ENCODE assay signal across 24 cellular contexts in the genomic region with DNA sequence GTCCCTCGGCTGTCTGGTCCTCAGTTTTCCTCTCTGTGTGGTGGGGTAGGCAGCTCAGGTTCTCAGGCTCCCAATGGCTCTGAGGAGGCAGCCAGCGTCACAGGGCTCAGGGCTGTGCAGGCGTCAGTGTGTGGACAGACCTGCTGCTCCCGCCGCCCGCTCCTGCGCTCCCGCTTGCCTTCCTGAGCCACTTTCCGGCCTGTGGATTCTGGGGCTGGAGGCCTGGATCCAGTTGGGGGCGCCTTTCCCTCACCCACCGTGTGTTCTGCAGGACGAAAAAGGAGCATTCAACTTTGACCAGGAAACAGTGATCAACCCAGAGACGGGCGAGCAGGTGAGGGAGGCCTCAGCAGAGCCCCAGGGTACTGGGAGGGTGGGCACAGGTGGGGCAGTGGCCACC. TPM values are rescaled to one million over a fixed set of nuclear protein-coding genes. Genes with fewer than 3 reads are reported as not detected.
A peak's percentile ranks its signal among the peaks of the same experiment; 100 is the strongest.
DNase-seq lines count a peak whose midpoint lies in the region; ATAC-seq, FAIRE-seq and TF ChIP-seq lines count a peak whose summit lies in the region.
"Had no signal": no experiment of that assay in that cellular context is flagged by ENCODE, and none has a peak within 500 bp of the region (broad histone marks: within the 10 kb centered on the region; RNA-seq: fewer than 3 reads in every experiment).

No MANE protein-coding gene starts in this region.

- H2AFZ ChIP-seq in H1 (ENCODE audit: low read length), result no peak overlapping the region
- H2AFZ ChIP-seq in neural progenitor cell (replicated peaks), result no peak overlapping the region

- H2BK5ac ChIP-seq in H1 (ENCODE audit: low read depth, low read length), result no peak overlapping the region

- WGBS in H1 (ENCODE audit: extremely low coverage in 1 of 2, insufficient coverage in 1 of 2, insufficient read length in 1 of 2, insufficient replicate concordance in 2 of 2, low coverage in 1 of 2, low lambda C conversion rate in 2 of 2, missing lambda C conversion rate in 1 of 2), 2 experiments, result 89% methylated on average over 13 of the region's 14 CpGs; no CpG with 5 or more reads in 1 of the 2 experiments

- peaks cover 0 to 12% (median 5%) of the 10 kb centered on the region in 4 experiments; a peak in 4 of 7 replicates for H3K4me1 ChIP-seq in H1 (replicated peaks in 1 of 4; ENCODE audit: control insufficient read depth in 3 of 4, insufficient read depth in 4 of 4, low read length in 3 of 4)
- no peaks in the 10 kb centered on the region for H3K4me1 ChIP-seq in neural progenitor cell

- no peaks in the 10 kb centered on the region for H3K27me3 Mint-ChIP-seq in neural progenitor cell (ENCODE audit: insufficient read depth, low read depth)
- H3K27me3 Mint-ChIP-seq: CD4-positive, CD25-positive, alpha-beta regulatory T cell had no signal

- H3K23ac ChIP-seq in H1 (ENCODE audit: insufficient read length), result no peak overlapping the region

- H3K79me2 ChIP-seq in H1 (ENCODE audit: control insufficient read depth in 1 of 2, insufficient read depth in 2 of 2, low read length in 2 of 2) (no peaks in the 10 kb centered on the region), neural progenitor cell (ENCODE audit: low read depth) (no peaks in the 10 kb centered on the region)

- H4K5ac ChIP-seq in H1 (ENCODE audit: insufficient read length, low read depth, low read length), result no peak overlapping the region

- H3K56ac ChIP-seq in H1 (replicated peaks; ENCODE audit: insufficient read length, low read depth, low read length), result no peak overlapping the region

- peak; percentile 32 to 53 (median 46) for TF ChIP-seq CTCF in H1 (IDR thresholded peaks at IDR 0.05; ENCODE audit: control extremely low read depth in 1 of 3, insufficient read depth in 1 of 3, low read depth in 1 of 3, low read length in 3 of 3)
- peak; percentile 28 for TF ChIP-seq CTCF in neural progenitor cell (IDR thresholded peaks at IDR 0.05)

- H3K23me2 ChIP-seq in H1 (ENCODE audit: low read depth, low read length), result no peaks in the 10 kb centered on the region

- H3K9me3 Mint-ChIP-seq in neural progenitor cell, result no peaks in the 10 kb centered on the region
- H3K9me3 Mint-ChIP-seq: CD4-positive, CD25-positive, alpha-beta regulatory T cell had no signal

- H2BK20ac ChIP-seq in H1 (ENCODE audit: low read length), result no peak overlapping the region

- H3K27ac ChIP-seq in H1 (ENCODE audit: low read depth, low read length) (no peak overlapping the region), neural progenitor cell (no peak overlapping the region)
- H3K27ac ChIP-seq: SJCRH30 had no signal

- peaks cover 10% of the 10 kb centered on the region for H3K36me3 ChIP-seq in H7 (replicated peaks; ENCODE audit: control insufficient read depth, insufficient read depth, low read length)
- H3K36me3 ChIP-seq in H1 (ENCODE audit: control insufficient read depth in 2 of 4, insufficient read depth in 4 of 4, low read length in 3 of 4), result peaks cover 6 to 22% (median 11%) of the 10 kb centered on the region in 4 experiments
- no peaks in the 10 kb centered on the region for H3K36me3 ChIP-seq in neural progenitor cell
- H3K36me3 ChIP-seq: SJCRH30 had no signal

- no peak overlapping the region for H3K18ac ChIP-seq in H1 (ENCODE audit: extremely low read depth, low read length)

- H3K9me3 ChIP-seq in H1 (ENCODE audit: insufficient read depth in 2 of 2, low read depth in 1 of 2, low read length in 1 of 2) (no peaks in the 10 kb centered on the region), neural progenitor cell (ENCODE audit: low read depth) (no peaks in the 10 kb centered on the region)
- H3K9me3 ChIP-seq: SJCRH30 had no signal

- H4K91ac ChIP-seq in H1 (replicated peaks; ENCODE audit: insufficient read length, low read length), result no peak overlapping the region

- no peak for TF ChIP-seq EP300 in H1 (IDR thresholded peaks at IDR 0.05; ENCODE audit: borderline replicate concordance in 1 of 2, low read depth in 2 of 2, low read length in 2 of 2)

- intact Hi-C loops in left ventricle myocardium superior (cut with micrococcal nuclease), result no loop called here

- H3K27me3 ChIP-seq in H7 (ENCODE audit: control insufficient read depth, insufficient read depth, low read length) (no peaks in the 10 kb centered on the region), H1 (replicated peaks in 1 of 4; ENCODE audit: control insufficient read depth in 3 of 4, extremely low read depth in 1 of 4, insufficient read depth in 3 of 4, low read length in 3 of 4) (no peaks in the 10 kb centered on the region), neural progenitor cell (no peaks in the 10 kb centered on the region)
- H3K27me3 ChIP-seq: SJCRH30 had no signal

- no peak overlapping the region for H3K14ac ChIP-seq in H1 (ENCODE audit: insufficient read length)

- H3K9ac ChIP-seq in H1 (replicated peaks in 1 of 4; ENCODE audit: extremely low read depth in 1 of 4, low read depth in 3 of 4, low read length in 3 of 4) (no peak overlapping the region), neural progenitor cell (no peak overlapping the region)

- no peak for ATAC-seq in left ventricle myocardium superior

- no peak overlapping the region for H3K4me2 ChIP-seq in H1 (ENCODE audit: insufficient read depth in 1 of 2, low read depth in 2 of 2, low read length in 2 of 2)
- no peak overlapping the region for H3K4me2 ChIP-seq in neural progenitor cell

- FAIRE-seq in H1 (lab: Jason Lieb, UNC), result no peak
- FAIRE-seq: G401.6, GM12892, RCC 7860 had no signal

- no peak for TF ChIP-seq POLR2A in H1 (IDR thresholded peaks at IDR 0.05; ENCODE audit: control extremely low read depth in 1 of 2, low read depth in 2 of 2, low read length in 2 of 2)

- no peak overlapping the region for H3K4me3 Mint-ChIP-seq in neural progenitor cell
- H3K4me3 Mint-ChIP-seq: CD4-positive, CD25-positive, alpha-beta regulatory T cell had no signal

- peaks cover 3% of the 10 kb centered on the region for H3K36me3 Mint-ChIP-seq in neural progenitor cell

- H3K27ac Mint-ChIP-seq in neural progenitor cell, result no peak overlapping the region
- H3K27ac Mint-ChIP-seq: CD4-positive, CD25-positive, alpha-beta regulatory T cell had no signal

- H3F3A ChIP-seq in neural progenitor cell (ENCODE audit: low read depth), result no peaks in the 10 kb centered on the region

- H2AK5ac ChIP-seq in H1 (ENCODE audit: low read depth, low read length), result no peak overlapping the region

- POLR2A ChIA-PET in H1 (lab: Charles Lee; ENCODE audit: partially characterized antibody), result interaction anchor here (0.9 to 1.1 kb wide), 3 partner anchors 15 to 118 kb away, joined by 3 to 4 read pairs (median 4); a partner anchor contains a TSS

- DNase-seq in H7 (peak; percentile 83), HuH-7 (ENCODE audit: low spot score) (peak; percentile 88), H1 (ENCODE audit: low read depth in 1 of 2, low spot score in 2 of 2) (peak in 1 of 2 experiments; percentile 68), neural progenitor cell (ENCODE audit: low spot score) (peak; percentile 30), left ventricle myocardium superior (no peak), AG08396 (ENCODE audit: low spot score) (no peak), DMS114 treated with DMSO at 0.1 percent for 48 hours (lab: John Stamatoyannopoulos, UW; ENCODE audit: unreplicated experiment) (no peak)
- DNase-seq: DMS153, GOT3, IMR-90, Karpas-422, MV-4-11, NCI-H1105 treated with DMSO at 0.1 percent for 48 hours, NCI-H2029 treated with DMSO at 0.1 percent for 48 hours, NCI-H345, NCI-H526, SJCRH30 had no signal

- no peak overlapping the region for H2BK12ac ChIP-seq in H1 (ENCODE audit: low read depth, low read length)

- H4K20me1 ChIP-seq in H1 (replicated peaks in 1 of 2; ENCODE audit: control insufficient read depth in 1 of 2, insufficient read depth in 2 of 2, low read length in 2 of 2) (peaks cover 0 to 2% of the 10 kb centered on the region in 2 experiments), neural progenitor cell (ENCODE audit: low read depth) (no peaks in the 10 kb centered on the region)

- H3K4me3 ChIP-seq in H7 (ENCODE audit: insufficient read depth, low read depth, low read length) (no peak overlapping the region), H1 (ENCODE audit: extremely low read depth in 1 of 4, insufficient read depth in 2 of 4, low read depth in 3 of 4, low read length in 4 of 4) (no peak overlapping the region), neural progenitor cell (no peak overlapping the region)
- H3K4me3 ChIP-seq: SJCRH30 had no signal

- H2BK120ac ChIP-seq in H1 (replicated peaks; ENCODE audit: low read depth, low read length), result no peak overlapping the region

- no peaks in the 10 kb centered on the region for H3K79me1 ChIP-seq in H1 (ENCODE audit: low read depth, low read length)

- peaks cover 4% of the 10 kb centered on the region for H3K4me1 Mint-ChIP-seq in neural progenitor cell
- H3K4me1 Mint-ChIP-seq: CD4-positive, CD25-positive, alpha-beta regulatory T cell had no signal

- CTCF ChIA-PET in H1 (lab: Charles Lee; ENCODE audit: partially characterized antibody), result interaction anchor here (0.7 to 3.3 kb wide), 16 partner anchors 8 to 343 kb away, joined by 3 to 18 read pairs (median 4); a partner anchor contains a TSS

- peak; percentile 53 to 70 for TF ChIP-seq RAD21 in H1 (IDR thresholded peaks at IDR 0.05 in 1 of 2, conservative IDR thresholded peaks at IDR 0.05 in 1 of 2; ENCODE audit: low read depth in 2 of 2, low read length in 2 of 2)

- no peak overlapping the region for H2BK15ac ChIP-seq in H1 (ENCODE audit: low read length)

- peak overlapping the region; percentile 18; the same call in 1 of the 2 replicates for H4K8ac ChIP-seq in H1 (ENCODE audit: extremely low read depth, insufficient read depth, low read length)

- no peak overlapping the region for H3K4ac ChIP-seq in H1 (replicated peaks; ENCODE audit: insufficient read length, low read depth, low read length)

RNA-seq across cellular contexts. Expression of a gene that starts 14.7 kb away (rescaled TPM):
- total RNA-seq in H7 (2014; rRNA removed; shearing (Covaris generic)), result 146 and 156 TPM in 2 replicates
- total RNA-seq in H1 (2021; fragmentation: NEBNext Ultra II Directional; extraction: Animal tissue kit (Norgen Biotek cat#: 25700)), result 82.7 and 86.4 TPM in 2 replicates
- polyA plus RNA-seq in H1 (2011; rRNA removed), result 75.1 and 90.6 TPM in 2 replicates
- polyA plus RNA-seq in H1 (2011; cell fraction: cytosol; rRNA removed), result 78.8 TPM
- polyA plus RNA-seq in H1 (2011; cell fraction: nucleus; rRNA removed), result 231 TPM
- polyA plus RNA-seq in H1 (2012, experiment 1 of 2), result 67.1 to 86.6 TPM (median 82.3 TPM) in 4 replicates
- 84.4 TPM for polyA plus RNA-seq in H1 (2012, experiment 2 of 2)
- 35.6 TPM for polyA plus RNA-seq in H1 (2013, experiment 1 of 2)
- 33.7 TPM for polyA plus RNA-seq in H1 (2013, experiment 2 of 2)
- 126 TPM in 2 replicates for polyA minus RNA-seq in H1 (2011; rRNA and poly(A)+ RNA removed)
- 122 TPM for polyA minus RNA-seq in H1 (2011; cell fraction: cytosol; rRNA and poly(A)+ RNA removed)
- 94.0 TPM for polyA minus RNA-seq in H1 (2011; cell fraction: nucleus; rRNA and poly(A)+ RNA removed)
- 41.3 and 70.1 TPM in 2 replicates for total RNA-seq in neural progenitor cell (ENCODE audit: low replicate concordance)
- total RNA-seq in left ventricle myocardium superior, result 9.7 TPM

RNA-seq across cellular contexts. Expression of a gene that starts 15.5 kb away (rescaled TPM):
- total RNA-seq in H7 (2014; rRNA removed; shearing (Covaris generic)), result 25.4 and 26.5 TPM in 2 replicates
- 19.1 and 22.1 TPM in 2 replicates for total RNA-seq in H1 (2021; fragmentation: NEBNext Ultra II Directional; extraction: Animal tissue kit (Norgen Biotek cat#: 25700))
- polyA plus RNA-seq in H1 (2011; rRNA removed), result 19.5 and 33.7 TPM in 2 replicates
- polyA plus RNA-seq in H1 (2011; cell fraction: cytosol; rRNA removed), result 26.9 TPM
- polyA plus RNA-seq in H1 (2011; cell fraction: nucleus; rRNA removed), result 59.4 TPM
- polyA plus RNA-seq in H1 (2012, experiment 1 of 2), result 18.6 to 24.3 TPM (median 22.4 TPM) in 4 replicates
- 14.7 TPM for polyA plus RNA-seq in H1 (2012, experiment 2 of 2)
- polyA plus RNA-seq in H1 (2013, experiment 1 of 2), result 11.0 TPM
- 10.8 TPM for polyA plus RNA-seq in H1 (2013, experiment 2 of 2)
- polyA minus RNA-seq in H1 (2011; rRNA and poly(A)+ RNA removed), result 23.6 and 31.8 TPM in 2 replicates
- 32.1 TPM for polyA minus RNA-seq in H1 (2011; cell fraction: cytosol; rRNA and poly(A)+ RNA removed)
- 30.9 TPM for polyA minus RNA-seq in H1 (2011; cell fraction: nucleus; rRNA and poly(A)+ RNA removed)
- total RNA-seq in neural progenitor cell (ENCODE audit: low replicate concordance) (42.0 and 68.9 TPM in 2 replicates), left ventricle myocardium superior (17.8 TPM)

RNA-seq across cellular contexts. Expression of a gene that starts 28.2 kb away (rescaled TPM):
- total RNA-seq in H7 (2014; rRNA removed; shearing (Covaris generic)), result 8.1 and 9.5 TPM in 2 replicates
- 7.6 TPM in 2 replicates for total RNA-seq in H1 (2021; fragmentation: NEBNext Ultra II Directional; extraction: Animal tissue kit (Norgen Biotek cat#: 25700))
- polyA plus RNA-seq in H1 (2011; rRNA removed), result 5.2 and 7.6 TPM in 2 replicates
- polyA plus RNA-seq in H1 (2011; cell fraction: cytosol; rRNA removed), result 5.3 TPM
- polyA plus RNA-seq in H1 (2011; cell fraction: nucleus; rRNA removed), result 9.8 TPM
- 3.7 to 8.0 TPM (median 5.7 TPM) in 4 replicates for polyA plus RNA-seq in H1 (2012, experiment 1 of 2)
- polyA plus RNA-seq in H1 (2012, experiment 2 of 2), result 5.6 TPM
- 3.1 TPM for polyA plus RNA-seq in H1 (2013, experiment 1 of 2)
- 3.5 TPM for polyA plus RNA-seq in H1 (2013, experiment 2 of 2)
- 7.4 and 11.2 TPM in 2 replicates for polyA minus RNA-seq in H1 (2011; rRNA and poly(A)+ RNA removed)
- 6.5 TPM for polyA minus RNA-seq in H1 (2011; cell fraction: cytosol; rRNA and poly(A)+ RNA removed)
- 18.7 TPM for polyA minus RNA-seq in H1 (2011; cell fraction: nucleus; rRNA and poly(A)+ RNA removed)
- total RNA-seq in neural progenitor cell (ENCODE audit: low replicate concordance), result 2.7 and 9.1 TPM in 2 replicates
- 10.9 TPM for total RNA-seq in left ventricle myocardium superior

RNA-seq across cellular contexts. Expression of a gene that starts 50.9 kb away (rescaled TPM):
- 14.8 and 25.8 TPM in 2 replicates for total RNA-seq in H7 (2014; rRNA removed; shearing (Covaris generic))
- total RNA-seq in H1 (2021; fragmentation: NEBNext Ultra II Directional; extraction: Animal tissue kit (Norgen Biotek cat#: 25700)), result 7.0 and 8.4 TPM in 2 replicates
- 9.7 and 15.6 TPM in 2 replicates for polyA plus RNA-seq in H1 (2011; rRNA removed)
- 9.0 TPM for polyA plus RNA-seq in H1 (2011; cell fraction: cytosol; rRNA removed)
- 9.8 TPM for polyA plus RNA-seq in H1 (2011; cell fraction: nucleus; rRNA removed)
- polyA plus RNA-seq in H1 (2012, experiment 1 of 2), result 4.9 to 7.2 TPM (median 5.5 TPM) in 4 replicates
- 4.1 TPM for polyA plus RNA-seq in H1 (2012, experiment 2 of 2)
- polyA plus RNA-seq in H1 (2013, experiment 1 of 2), result 8.8 TPM
- polyA plus RNA-seq in H1 (2013, experiment 2 of 2), result 9.9 TPM
- polyA minus RNA-seq in H1 (2011; rRNA and poly(A)+ RNA removed), result 3.3 TPM in 2 replicates
- 10.1 TPM for polyA minus RNA-seq in H1 (2011; cell fraction: cytosol; rRNA and poly(A)+ RNA removed)
- 4.4 TPM for polyA minus RNA-seq in H1 (2011; cell fraction: nucleus; rRNA and poly(A)+ RNA removed)
- total RNA-seq in neural progenitor cell (ENCODE audit: low replicate concordance) (4.1 and 10.0 TPM in 2 replicates), left ventricle myocardium superior (5.5 TPM)

RNA-seq across cellular contexts. Expression of a gene that starts 51.8 kb away (rescaled TPM):
- 36.9 and 68.8 TPM in 2 replicates for total RNA-seq in H7 (2014; rRNA removed; shearing (Covaris generic))
- 28.2 and 30.8 TPM in 2 replicates for total RNA-seq in H1 (2021; fragmentation: NEBNext Ultra II Directional; extraction: Animal tissue kit (Norgen Biotek cat#: 25700))
- polyA plus RNA-seq in H1 (2011; rRNA removed), result 36.7 and 46.2 TPM in 2 replicates
- 38.5 TPM for polyA plus RNA-seq in H1 (2011; cell fraction: cytosol; rRNA removed)
- polyA plus RNA-seq in H1 (2011; cell fraction: nucleus; rRNA removed), result 243 TPM
- polyA plus RNA-seq in H1 (2012, experiment 1 of 2), result 42.8 to 71.4 TPM (median 62.6 TPM) in 4 replicates
- polyA plus RNA-seq in H1 (2012, experiment 2 of 2), result 28.4 TPM
- 12.6 TPM for polyA plus RNA-seq in H1 (2013, experiment 1 of 2)
- polyA plus RNA-seq in H1 (2013, experiment 2 of 2), result 10.9 TPM
- 33.9 and 39.3 TPM in 2 replicates for polyA minus RNA-seq in H1 (2011; rRNA and poly(A)+ RNA removed)
- polyA minus RNA-seq in H1 (2011; cell fraction: cytosol; rRNA and poly(A)+ RNA removed), result 14.0 TPM
- polyA minus RNA-seq in H1 (2011; cell fraction: nucleus; rRNA and poly(A)+ RNA removed), result 32.1 TPM
- total RNA-seq in neural progenitor cell (ENCODE audit: low replicate concordance), result 20.2 and 33.0 TPM in 2 replicates
- not detected for total RNA-seq in left ventricle myocardium superior
- total RNA-seq: A673; CD4-positive, CD25-positive, alpha-beta regulatory T cell; M059J; SJCRH30 had no signal
- polyA plus RNA-seq: BJ; CD4-positive, CD25-positive, alpha-beta regulatory T cell had no signal

Comparison
In these comparisons a context has a peak if more than half of its experiments do, and no peak if none do; other contexts are left out.
1. DNase-seq: peak in H7 (single experiment), HuH-7 (single experiment) and neural progenitor cell (single experiment); none in left ventricle myocardium superior (single experiment), AG08396 (single experiment) and DMS114 treated with DMSO at 0.1 percent for 48 hours (single experiment).